ENCODE assay signal across 1 cellular context in the genomic region with DNA sequence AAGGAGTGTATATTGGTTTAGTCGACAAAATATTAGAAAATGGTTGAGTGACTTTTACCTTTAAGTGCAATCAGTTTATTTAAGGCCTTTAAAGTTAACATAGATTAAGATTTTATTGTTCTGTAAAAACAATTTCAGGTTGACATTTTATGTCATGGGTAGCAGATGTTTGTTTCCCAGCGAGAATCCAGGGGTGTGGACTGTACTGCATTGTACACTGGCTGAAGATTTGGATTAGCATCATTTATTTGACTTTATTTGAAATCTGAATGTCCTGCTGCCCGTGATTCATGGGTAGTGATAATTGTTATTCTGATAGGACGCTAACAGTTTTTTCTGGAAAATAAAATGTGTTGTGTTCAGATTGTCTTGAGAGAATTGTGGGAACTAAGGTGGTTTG.
TF ChIP-seq lines count a peak whose summit lies in the region.

No MANE protein-coding gene starts in this region.

TF ChIP-seq in HEK293T, 16 proteins besides CTCF, POLR2A, EP300 and RAD21 (continued from another document):
- TF ChIP-seq, protein P1, sequence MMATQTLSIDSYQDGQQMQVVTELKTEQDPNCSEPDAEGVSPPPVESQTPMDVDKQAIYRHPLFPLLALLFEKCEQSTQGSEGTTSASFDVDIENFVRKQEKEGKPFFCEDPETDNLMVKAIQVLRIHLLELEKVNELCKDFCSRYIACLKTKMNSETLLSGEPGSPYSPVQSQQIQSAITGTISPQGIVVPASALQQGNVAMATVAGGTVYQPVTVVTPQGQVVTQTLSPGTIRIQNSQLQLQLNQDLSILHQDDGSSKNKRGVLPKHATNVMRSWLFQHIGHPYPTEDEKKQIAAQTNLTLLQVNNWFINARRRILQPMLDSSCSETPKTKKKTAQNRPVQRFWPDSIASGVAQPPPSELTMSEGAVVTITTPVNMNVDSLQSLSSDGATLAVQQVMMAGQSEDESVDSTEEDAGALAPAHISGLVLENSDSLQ (IDR thresholded peaks at IDR 0.05) = no peak
- no peak for TF ChIP-seq TARDBP (IDR thresholded peaks at IDR 0.05)
- no peak for TF ChIP-seq LEF1 (IDR thresholded peaks at IDR 0.05; ENCODE audit: borderline replicate concordance)
- no peak for TF ChIP-seq CTBP1 (IDR thresholded peaks at IDR 0.05; ENCODE audit: borderline replicate concordance)
- TF ChIP-seq FOXM1 (IDR thresholded peaks at IDR 0.05; ENCODE audit: borderline replicate concordance) = no peak
- no peak for TF ChIP-seq SP1 (IDR thresholded peaks at IDR 0.05)
- TF ChIP-seq ELF4 (IDR thresholded peaks at IDR 0.05) = no peak
- TF ChIP-seq FOXK2 (IDR thresholded peaks at IDR 0.05) = no peak
- TF ChIP-seq ZNF384 (IDR thresholded peaks at IDR 0.05) = no peak
- TF ChIP-seq NFRKB (IDR thresholded peaks at IDR 0.05) = no peak
